ENCODE assay signal across 9 cellular contexts in genomic region chr2:86783615-86784339, GRCh38. TPM values are rescaled to one million over a fixed set of nuclear protein-coding genes. Genes with fewer than 3 reads are reported as not detected.
DNase-seq lines count a peak whose midpoint lies in the region; ATAC-seq and TF ChIP-seq lines count a peak whose summit lies in the region.
"Had no signal": no experiment of that assay in that cellular context is flagged by ENCODE, and none has a peak within 500 bp of the region (broad histone marks: within the 10 kb centered on the region; RNA-seq: fewer than 3 reads in every experiment).

No MANE protein-coding gene starts in this region.

- H3K27ac Mint-ChIP-seq in activated naive CD4-positive, alpha-beta T cell treated with anti-CD3 and anti-CD28 coated beads for 36 hours: no peak overlapping the region
- no peak overlapping the region for H3K27ac Mint-ChIP-seq in activated naive CD4-positive, alpha-beta T cell treated with anti-CD3 and anti-CD28 coated beads, Interleukin-2, amount 10 ng/mL, durations not matched to agents 7 days and 5 days

- H3K9me3 ChIP-seq in thymus (ENCODE audit: control insufficient read depth) (no peaks in the 10 kb centered on the region), heart right ventricle (no peaks in the 10 kb centered on the region)

- H3K4me1 ChIP-seq in thymus (ENCODE audit: control insufficient read depth, insufficient read depth, low read length) (peaks cover 25% of the 10 kb centered on the region), heart right ventricle (peaks cover 2 to 25% (median 18%) of the 10 kb centered on the region in 9 donors)

- H3K9me3 Mint-ChIP-seq in activated naive CD4-positive, alpha-beta T cell treated with anti-CD3 and anti-CD28 coated beads for 36 hours: no peaks in the 10 kb centered on the region
- H3K9me3 Mint-ChIP-seq in activated naive CD4-positive, alpha-beta T cell treated with anti-CD3 and anti-CD28 coated beads, Interleukin-2, amount 10 ng/mL, durations not matched to agents 7 days and 5 days: no peaks in the 10 kb centered on the region

- H3K27me3 ChIP-seq in thymus (ENCODE audit: control insufficient read depth, insufficient read depth) (no peaks in the 10 kb centered on the region), heart right ventricle (peaks cover 0 to 15% (median 1%) of the 10 kb centered on the region in 7 donors)

- peak overlapping the region; percentile 81 for H3K27ac ChIP-seq in thymus (ENCODE audit: low read depth)
- H3K27ac ChIP-seq in heart right ventricle: no peak overlapping the region
- H3K27ac ChIP-seq: VCaP had no signal

- H3K36me3 Mint-ChIP-seq in activated naive CD4-positive, alpha-beta T cell treated with anti-CD3 and anti-CD28 coated beads for 36 hours (ENCODE audit: low read depth): no peaks in the 10 kb centered on the region
- no peaks in the 10 kb centered on the region for H3K36me3 Mint-ChIP-seq in activated naive CD4-positive, alpha-beta T cell treated with anti-CD3 and anti-CD28 coated beads, Interleukin-2, amount 10 ng/mL, durations not matched to agents 7 days and 5 days

- peak; percentile 93 for ATAC-seq in HG02623 (IDR thresholded peaks at IDR 0.05; ENCODE audit: unreplicated experiment)
- peak; percentile 88 for ATAC-seq in HG03571 (IDR thresholded peaks at IDR 0.05; ENCODE audit: unreplicated experiment)
- no peak for ATAC-seq in heart right ventricle

- H3K27me3 Mint-ChIP-seq in activated naive CD4-positive, alpha-beta T cell treated with anti-CD3 and anti-CD28 coated beads for 36 hours (ENCODE audit: low read depth): peaks cover 13% of the 10 kb centered on the region
- peaks cover 37% of the 10 kb centered on the region for H3K27me3 Mint-ChIP-seq in activated naive CD4-positive, alpha-beta T cell treated with anti-CD3 and anti-CD28 coated beads, Interleukin-2, amount 10 ng/mL, durations not matched to agents 7 days and 5 days

- H3K4me1 Mint-ChIP-seq in activated naive CD4-positive, alpha-beta T cell treated with anti-CD3 and anti-CD28 coated beads for 36 hours (ENCODE audit: low read depth): peaks cover 8% of the 10 kb centered on the region
- H3K4me1 Mint-ChIP-seq in activated naive CD4-positive, alpha-beta T cell treated with anti-CD3 and anti-CD28 coated beads, Interleukin-2, amount 10 ng/mL, durations not matched to agents 7 days and 5 days: peaks cover 2% of the 10 kb centered on the region

- CTCF ChIA-PET in activated naive CD4-positive, alpha-beta T cell treated with anti-CD3 and anti-CD28 coated beads for 36 hours (lab: Charles Lee): interaction anchor here (1.1 to 1.4 kb wide), 2 partner anchors 14 to 19 kb away, joined by 3 to 5 read pairs; no protein-coding TSS in a partner anchor
- CTCF ChIA-PET in activated naive CD4-positive, alpha-beta T cell treated with anti-CD3 and anti-CD28 coated beads, Interleukin-2, amount 10 ng/mL, durations not matched to agents 7 days and 5 days (lab: Charles Lee): no interaction called here

- intact Hi-C loops in activated naive CD4-positive, alpha-beta T cell treated with anti-CD3 and anti-CD28 coated beads for 36 hours (cut with micrococcal nuclease): no loop called here
- intact Hi-C loops in heart right ventricle (cut with DNase I): loop anchor here in 1 of 10 donors (10.0 kb wide), 1 partner anchor 1271 kb away; the partner anchor contains the start of gene KRCC1
- intact Hi-C loops in lower leg skin (cut with DNase I; ENCODE audit: low total_unique reads): no loop called here

- no peak overlapping the region for H3K4me3 Mint-ChIP-seq in activated naive CD4-positive, alpha-beta T cell treated with anti-CD3 and anti-CD28 coated beads for 36 hours
- H3K4me3 Mint-ChIP-seq in activated naive CD4-positive, alpha-beta T cell treated with anti-CD3 and anti-CD28 coated beads, Interleukin-2, amount 10 ng/mL, durations not matched to agents 7 days and 5 days: no peak overlapping the region

- H3K4me3 ChIP-seq in thymus (ENCODE audit: low read length) (no peak overlapping the region), heart right ventricle (no peak overlapping the region), lower leg skin (ENCODE audit: low read depth, poor library complexity, severe bottlenecking) (no peak overlapping the region)

- DNase-seq in activated naive CD4-positive, alpha-beta T cell treated with anti-CD3 and anti-CD28 coated beads for 36 hours: peak; percentile 8
- DNase-seq in activated naive CD4-positive, alpha-beta T cell treated with anti-CD3 and anti-CD28 coated beads, Interleukin-2, amount 10 ng/mL, durations not matched to agents 7 days and 5 days: no peak
- DNase-seq in stimulated activated CD4-positive, alpha-beta T cell treated with anti-CD3 and anti-CD28 coated beads, Interleukin-15, amount 100 ng/mL, for 24 hours: no peak
- no peak for DNase-seq in heart right ventricle
- no peak for DNase-seq in lower leg skin (ENCODE audit: low spot score in 2 of 2)

- H3K36me3 ChIP-seq in thymus (ENCODE audit: control insufficient read depth, insufficient read depth) (peaks cover 29% of the 10 kb centered on the region), heart right ventricle (no peaks in the 10 kb centered on the region)

- no peak for TF ChIP-seq POLR2A in lower leg skin (IDR thresholded peaks at IDR 0.05)

- WGBS in thymus: 94% methylated on average over 8 of the region's 8 CpGs
- WGBS in heart right ventricle, 2 donors: 78 to 82% methylated on average over 8 of the region's 8 CpGs
- WGBS in lower leg skin, 2 donors: 72 to 76% methylated on average over 8 of the region's 8 CpGs

- TF ChIP-seq CTCF in heart right ventricle (IDR thresholded peaks at IDR 0.05) (no peak), lower leg skin (IDR thresholded peaks at IDR 0.05) (no peak)

RNA-seq across cellular contexts. Expression of gene CD8A, which starts 6.9 kb away (rescaled TPM):
- total RNA-seq in activated naive CD4-positive, alpha-beta T cell treated with anti-CD3 and anti-CD28 coated beads for 36 hours: 1 to 10 TPM; 1.3 to 1.4 TPM
- polyA plus RNA-seq in thymus: 242 TPM
- total RNA-seq in heart right ventricle: 10 to 100 TPM in 1 of 10 donors, under 1 TPM in 8, not detected in 1; 0.19 to 11.8 (median 0.48) TPM
- under 1 TPM; 0.35 to 0.73 TPM for polyA plus RNA-seq in heart right ventricle
- 1 to 10 TPM in 1 of 4 donors, under 1 TPM in 3; 0.49 to 1.9 (median 0.87) TPM for total RNA-seq in lower leg skin

Comparison
In these comparisons a context has a peak if more than half of its experiments do, and no peak if none do; other contexts are left out.
1. ATAC-seq: peak in HG02623 (single experiment) and HG03571 (single experiment); none in heart right ventricle (0 of 8).